ENCODE assay signal across 13 cellular contexts in genomic region chr13:100495455-100495854, GRCh38.
"Had no signal": no experiment of that assay in that cellular context is flagged by ENCODE, and none has a peak within 500 bp of the region (broad histone marks: within the 10 kb centered on the region; RNA-seq: fewer than 3 reads in every experiment).

No MANE protein-coding gene starts in this region.

- H3K36me3 ChIP-seq: adrenal gland, gastrocnemius medialis, heart left ventricle, WERI-Rb-1 had no signal

- H3K4me3 ChIP-seq: adrenal gland, gastrocnemius medialis, heart left ventricle had no signal

- DNase-seq: activated CD4-positive, alpha-beta memory T cell treated with anti-CD3 and anti-CD28 coated beads for 36 hours; activated CD8-positive, alpha-beta memory T cell treated with anti-CD3 and anti-CD28 coated beads, Interleukin-2, amount 50 U/mL, for 4 hours; activated effector memory CD4-positive, alpha-beta T cell treated with anti-CD3 and anti-CD28 coated beads, Interleukin-2, amount 50 U/mL, for 16 hours; activated T-cell treated with anti-CD3 and anti-CD28 coated beads, Interleukin-2, amount 50 U/mL, for 48 hours; adrenal gland; erythroblast; gastrocnemius medialis; heart left ventricle; immature natural killer cell; mesendoderm; WERI-Rb-1 had no signal

- ATAC-seq: gastrocnemius medialis; heart left ventricle; natural killer cell treated with Interleukin-12 subunit alpha and Interleukin-12 subunit beta and Interleukin-15 and Interleukin-18, amount 100 ng/mL, for 72 hours; stimulated activated effector memory CD8-positive, alpha-beta T cell treated with anti-CD3 and anti-CD28 coated beads, Interleukin-12 subunit alpha, Interleukin-12 subunit beta, amount 100 ng/mL, for 72 hours had no signal

- H3K9me3 ChIP-seq: adrenal gland, gastrocnemius medialis, heart left ventricle had no signal

- H3K4me1 ChIP-seq: gastrocnemius medialis had no signal

- H3K27ac ChIP-seq: adrenal gland, gastrocnemius medialis, heart left ventricle, WERI-Rb-1 had no signal
